ENCODE assay signal across 12 cellular contexts in the genomic region with DNA sequence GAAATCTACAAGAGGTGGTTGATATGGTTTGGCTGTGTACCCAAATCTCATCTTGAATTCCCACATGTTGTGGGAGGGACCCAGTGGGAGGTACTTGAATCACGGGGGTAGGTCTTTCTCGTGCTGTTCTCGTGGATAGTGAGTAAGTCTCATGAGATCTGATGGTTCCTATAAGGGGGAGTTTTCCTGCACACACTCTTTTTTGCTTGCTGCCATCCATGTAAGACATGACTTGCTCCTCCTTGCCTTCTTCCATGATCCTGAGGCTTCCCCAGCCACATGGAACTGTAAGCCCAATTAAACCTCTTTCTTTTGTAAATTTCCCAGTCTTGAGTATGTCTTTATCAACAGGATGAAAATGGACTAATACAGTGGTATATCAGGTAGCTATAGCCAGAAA. TPM values are rescaled to one million over a fixed set of nuclear protein-coding genes. Genes with fewer than 3 reads are reported as not detected.
"Had no signal": no experiment of that assay in that cellular context is flagged by ENCODE, and none has a peak within 500 bp of the region (broad histone marks: within the 10 kb centered on the region; RNA-seq: fewer than 3 reads in every experiment).

No MANE protein-coding gene starts in this region.

- H3K9me3 Mint-ChIP-seq: HFFc6 had no signal

- H3K4me1 ChIP-seq: HAP-1 had no signal

- ATAC-seq: GM23338, HCT116 had no signal

- H3K4me2 ChIP-seq: GM23338 had no signal

- FAIRE-seq: H1, H54 had no signal

- H3K4me3 ChIP-seq: GM23248, GM23338, HAP-1 had no signal

- H3K9ac ChIP-seq: GM23248 had no signal

- H2AFZ ChIP-seq: GM23248, GM23338 had no signal

- H3K36me3 ChIP-seq: HAP-1 had no signal

- H3K27ac Mint-ChIP-seq: GM23338, H9, HFFc6 had no signal

- DNase-seq: GM23248, GOT3, H7, H9, HCEC 1CT, HFFc6 had no signal

- H3K9me3 ChIP-seq: HAP-1 had no signal

- H3K4me3 Mint-ChIP-seq: GM23338, H9, HFFc6 had no signal

- H3K27ac ChIP-seq: GM23248 had no signal

RNA-seq across cellular contexts. Expression of a gene that starts 5.2 kb away (rescaled TPM):
- total RNA-seq: GM23248, H4, H9, HFFc6 had no signal
- polyA plus RNA-seq: GM23248 had no signal
